In the genomic region with DNA sequence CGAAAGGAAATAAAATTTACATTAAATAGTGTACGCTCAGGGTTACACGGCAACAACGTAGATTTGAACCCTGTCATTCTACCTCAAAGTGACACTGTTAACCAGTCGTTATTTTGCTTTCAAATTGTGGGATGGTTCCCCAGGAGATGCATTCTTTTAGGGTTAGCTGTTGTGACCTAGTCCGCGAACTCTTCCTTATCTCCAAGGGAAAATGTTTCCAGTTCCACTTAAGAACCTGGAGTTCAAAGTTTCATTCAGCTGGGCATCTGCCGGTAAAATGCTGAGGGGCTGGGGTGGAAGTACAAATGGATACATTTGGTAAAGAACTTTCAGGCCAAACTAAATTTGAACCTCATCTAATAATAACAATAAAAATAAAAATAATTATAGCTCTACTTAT, we compare ENCODE assay signal across 1 cellular context.
TF ChIP-seq lines count a peak whose summit lies in the region.

No MANE protein-coding gene starts in this region.

TF ChIP-seq in K562, 482 proteins besides CTCF, POLR2A, EP300 and RAD21 (continued from another document):
- TF ChIP-seq HDAC1 (IDR thresholded peaks at IDR 0.05) = no peak
- TF ChIP-seq HNRNPUL1 (IDR thresholded peaks at IDR 0.05; ENCODE audit: low read length) = no peak
- TF ChIP-seq FOSL1 (tag; conservative IDR thresholded peaks at IDR 0.05) = peak; percentile 92
- TF ChIP-seq, protein P1, sequence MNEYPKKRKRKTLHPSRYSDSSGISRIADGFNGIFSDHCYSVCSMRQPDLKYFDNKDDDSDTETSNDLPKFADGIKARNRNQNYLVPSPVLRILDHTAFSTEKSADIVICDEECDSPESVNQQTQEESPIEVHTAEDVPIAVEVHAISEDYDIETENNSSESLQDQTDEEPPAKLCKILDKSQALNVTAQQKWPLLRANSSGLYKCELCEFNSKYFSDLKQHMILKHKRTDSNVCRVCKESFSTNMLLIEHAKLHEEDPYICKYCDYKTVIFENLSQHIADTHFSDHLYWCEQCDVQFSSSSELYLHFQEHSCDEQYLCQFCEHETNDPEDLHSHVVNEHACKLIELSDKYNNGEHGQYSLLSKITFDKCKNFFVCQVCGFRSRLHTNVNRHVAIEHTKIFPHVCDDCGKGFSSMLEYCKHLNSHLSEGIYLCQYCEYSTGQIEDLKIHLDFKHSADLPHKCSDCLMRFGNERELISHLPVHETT (CRISPR knock-in tag; conservative IDR thresholded peaks at IDR 0.05 in 1 of 2, IDR thresholded peaks at IDR 0.05 in 1 of 2) = 0 out of 4 replicates have a peak, but pooled peaks of 1 of the 2 experiments have one; percentile 21
- no peak for TF ChIP-seq NR2C2 (CRISPR knock-in tag; IDR thresholded peaks at IDR 0.05)
- TF ChIP-seq NR2C2 (tag; IDR thresholded peaks at IDR 0.05) = peak; percentile 50; the same call in 1 of the 2 replicates
- TF ChIP-seq RBBP5 (IDR thresholded peaks at IDR 0.05; ENCODE audit: borderline replicate concordance, insufficient read depth, low read length, poor library complexity, severe bottlenecking) = no peak
- TF ChIP-seq, protein P2, sequence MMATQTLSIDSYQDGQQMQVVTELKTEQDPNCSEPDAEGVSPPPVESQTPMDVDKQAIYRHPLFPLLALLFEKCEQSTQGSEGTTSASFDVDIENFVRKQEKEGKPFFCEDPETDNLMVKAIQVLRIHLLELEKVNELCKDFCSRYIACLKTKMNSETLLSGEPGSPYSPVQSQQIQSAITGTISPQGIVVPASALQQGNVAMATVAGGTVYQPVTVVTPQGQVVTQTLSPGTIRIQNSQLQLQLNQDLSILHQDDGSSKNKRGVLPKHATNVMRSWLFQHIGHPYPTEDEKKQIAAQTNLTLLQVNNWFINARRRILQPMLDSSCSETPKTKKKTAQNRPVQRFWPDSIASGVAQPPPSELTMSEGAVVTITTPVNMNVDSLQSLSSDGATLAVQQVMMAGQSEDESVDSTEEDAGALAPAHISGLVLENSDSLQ (IDR thresholded peaks at IDR 0.05) = peak; percentile 46; the same call in 1 of the 2 replicates
- 0 out of 2 replicates have a peak, but pooled peaks have one; percentile 8 for TF ChIP-seq NCOR1 (IDR thresholded peaks at IDR 0.05)
- TF ChIP-seq, protein P3, sequence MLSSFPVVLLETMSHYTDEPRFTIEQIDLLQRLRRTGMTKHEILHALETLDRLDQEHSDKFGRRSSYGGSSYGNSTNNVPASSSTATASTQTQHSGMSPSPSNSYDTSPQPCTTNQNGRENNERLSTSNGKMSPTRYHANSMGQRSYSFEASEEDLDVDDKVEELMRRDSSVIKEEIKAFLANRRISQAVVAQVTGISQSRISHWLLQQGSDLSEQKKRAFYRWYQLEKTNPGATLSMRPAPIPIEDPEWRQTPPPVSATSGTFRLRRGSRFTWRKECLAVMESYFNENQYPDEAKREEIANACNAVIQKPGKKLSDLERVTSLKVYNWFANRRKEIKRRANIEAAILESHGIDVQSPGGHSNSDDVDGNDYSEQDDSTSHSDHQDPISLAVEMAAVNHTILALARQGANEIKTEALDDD (IDR thresholded peaks at IDR 0.05) = peak; percentile 62; the same call in 1 of the 2 replicates
- TF ChIP-seq, protein P4, sequence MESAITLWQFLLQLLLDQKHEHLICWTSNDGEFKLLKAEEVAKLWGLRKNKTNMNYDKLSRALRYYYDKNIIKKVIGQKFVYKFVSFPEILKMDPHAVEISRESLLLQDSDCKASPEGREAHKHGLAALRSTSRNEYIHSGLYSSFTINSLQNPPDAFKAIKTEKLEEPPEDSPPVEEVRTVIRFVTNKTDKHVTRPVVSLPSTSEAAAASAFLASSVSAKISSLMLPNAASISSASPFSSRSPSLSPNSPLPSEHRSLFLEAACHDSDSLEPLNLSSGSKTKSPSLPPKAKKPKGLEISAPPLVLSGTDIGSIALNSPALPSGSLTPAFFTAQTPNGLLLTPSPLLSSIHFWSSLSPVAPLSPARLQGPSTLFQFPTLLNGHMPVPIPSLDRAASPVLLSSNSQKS (CRISPR knock-in tag; IDR thresholded peaks at IDR 0.05) = no peak
- TF ChIP-seq ZNF174 (CRISPR knock-in tag; IDR thresholded peaks at IDR 0.05) = no peak
- TF ChIP-seq ARID1B (IDR thresholded peaks at IDR 0.05) = 0 out of 2 replicates have a peak, but pooled peaks have one; percentile 25
- peak; percentile 87; the same call in 1 of the 2 replicates for TF ChIP-seq ZNF57 (CRISPR knock-in tag; IDR thresholded peaks at IDR 0.05)
